15 cellular contexts compared by ENCODE assay signal in genomic region chr9:69214939-69215338, GRCh38. TPM values are rescaled to one million over a fixed set of nuclear protein-coding genes. Genes with fewer than 3 reads are reported as not detected.
DNase-seq lines count a peak whose midpoint lies in the region; ATAC-seq and TF ChIP-seq lines count a peak whose summit lies in the region.
"Had no signal": no experiment of that assay in that cellular context is flagged by ENCODE, and none has a peak within 500 bp of the region (broad histone marks: within the 10 kb centered on the region; RNA-seq: fewer than 3 reads in every experiment).

No MANE protein-coding gene starts in this region.

- peaks cover 12% of the 10 kb centered on the region for H3K4me1 Mint-ChIP-seq in GM23338

- in situ Hi-C loops in GM13976 (cut with MboI; ENCODE audit: low sequenced_read_pairs, unreplicated experiment): no loop called here

- H4K5ac ChIP-seq in mesendoderm (ENCODE audit: low read length): no peak overlapping the region

- WGBS in heart left ventricle, 4 donors: 77 to 80% (median 79%) methylated on average over 4 of the region's 4 CpGs
- WGBS in mesendoderm (ENCODE audit: extremely low coverage, insufficient coverage, low lambda C conversion rate): no CpG with 5 or more reads among the region's 4 CpGs

- no peak overlapping the region for H2AFZ ChIP-seq in GM23338

- H3K4me3 Mint-ChIP-seq in GM23338: no peak overlapping the region

- H3K9me3 ChIP-seq in heart left ventricle (no peaks in the 10 kb centered on the region), left lung (no peaks in the 10 kb centered on the region)
- H3K9me3 ChIP-seq: BLaER1 had no signal

- H3K36me3 ChIP-seq in heart left ventricle: peaks cover 0 to 38% (median 28%) of the 10 kb centered on the region in 9 donors
- peaks cover 18% of the 10 kb centered on the region for H3K36me3 ChIP-seq in GM23338 (ENCODE audit: insufficient read depth)
- peaks cover 0 to 38% of the 10 kb centered on the region in 2 donors for H3K36me3 ChIP-seq in left lung
- H3K36me3 ChIP-seq in mesendoderm (ENCODE audit: control insufficient read depth, insufficient read depth, low read length): no peaks in the 10 kb centered on the region

- H2BK5ac ChIP-seq in mesendoderm (ENCODE audit: low read length): no peak overlapping the region

- intact Hi-C loops in heart left ventricle (cut with DNase I) (loop anchor here in 2 of 10 donors (5.0 to 10.0 kb wide), 2 partner anchors 167 to 180 kb away; no protein-coding TSS in a partner anchor), Right ventricle myocardium inferior (cut with DNase I) (loop anchor here (5.0 kb wide), 2 partner anchors 112 to 177 kb away; partner anchors contain the start of gene ENTREP1), left lung (cut with DNase I) (no loop called here)

- 0 out of 2 replicates have a peak, but pooled peaks cover 4% of the 10 kb centered on the region for H3F3A ChIP-seq in GM23338 (replicated peaks; ENCODE audit: low read depth)

- no peak overlapping the region for H2BK15ac ChIP-seq in mesendoderm (replicated peaks; ENCODE audit: low read depth)

- H3K18ac ChIP-seq in mesendoderm (ENCODE audit: low read length): no peak overlapping the region

- no peak overlapping the region; the same call in 1 of the 2 replicates for H3K27ac Mint-ChIP-seq in GM23338

- peaks cover 2% of the 10 kb centered on the region for H3K27me3 Mint-ChIP-seq in GM23338 (ENCODE audit: insufficient read depth, low read depth, poor library complexity)

- H3K9me2 ChIP-seq in GM23338 (ENCODE audit: insufficient read depth): no peaks in the 10 kb centered on the region

- no peak overlapping the region for H3K9ac ChIP-seq in mesendoderm (ENCODE audit: low read length)
- H3K9ac ChIP-seq: BLaER1 had no signal

- no peak overlapping the region for H3K23ac ChIP-seq in mesendoderm (ENCODE audit: low read length)

- TF ChIP-seq POLR2A in heart left ventricle (IDR thresholded peaks at IDR 0.05): no peak

- H3K56ac ChIP-seq in mesendoderm (ENCODE audit: low read length): no peak overlapping the region

- H3K27ac ChIP-seq in heart left ventricle (peak overlapping the region; percentile 16 to 95 (median 82)), GM23338 (ENCODE audit: low read depth) (peak overlapping the region; percentile 53; the same call in 1 of the 2 replicates), left lung (peak overlapping the region in 1 of 2 donors; percentile 41), mesendoderm (ENCODE audit: low read depth, low read length) (no peak overlapping the region)
- H3K27ac ChIP-seq: BLaER1, HL-60 had no signal

- H3K4me2 ChIP-seq in GM23338 (no peak overlapping the region), mesendoderm (ENCODE audit: low read length) (no peak overlapping the region)
- H3K4me2 ChIP-seq: BLaER1 had no signal

- ATAC-seq in heart left ventricle (no peak), Right ventricle myocardium inferior (no peak), GM23338 (no peak), left lung (peak; percentile 56)
- ATAC-seq: HCT116 had no signal

- no peaks in the 10 kb centered on the region for H3K79me1 ChIP-seq in mesendoderm (ENCODE audit: low read length)

- no peaks in the 10 kb centered on the region for H3K9me3 Mint-ChIP-seq in GM23338

- H3K4me1 ChIP-seq in heart left ventricle: peaks cover 0 to 56% (median 18%) of the 10 kb centered on the region in 12 donors
- peaks cover 16% of the 10 kb centered on the region for H3K4me1 ChIP-seq in GM23338 (ENCODE audit: insufficient read depth)
- peaks cover 0 to 10% of the 10 kb centered on the region in 2 donors for H3K4me1 ChIP-seq in left lung
- H3K4me1 ChIP-seq in mesendoderm (ENCODE audit: control insufficient read depth, low read depth, low read length): no peaks in the 10 kb centered on the region
- H3K4me1 ChIP-seq: BLaER1 had no signal

- no peak overlapping the region for H3K4ac ChIP-seq in mesendoderm (ENCODE audit: low read depth, low read length)

- H3K79me2 ChIP-seq in GM23338 (replicated peaks; ENCODE audit: insufficient read depth): peaks cover 14% of the 10 kb centered on the region
- no peaks in the 10 kb centered on the region for H3K79me2 ChIP-seq in mesendoderm (ENCODE audit: control insufficient read depth, insufficient read depth, low read length)

- peak overlapping the region; percentile 56 for H4K8ac ChIP-seq in mesendoderm (ENCODE audit: low read depth, low read length)

- H4K20me1 ChIP-seq in GM23338 (replicated peaks; ENCODE audit: insufficient read depth): no peaks in the 10 kb centered on the region
- H4K20me1 ChIP-seq: BLaER1 had no signal

- peaks cover 30% of the 10 kb centered on the region; the same call in 2 of the 3 replicates for H3K36me3 Mint-ChIP-seq in GM23338 (ENCODE audit: low read depth)

- H2AK5ac ChIP-seq in mesendoderm (ENCODE audit: low read length): no peak overlapping the region

- no peak for DNase-seq in heart left ventricle
- DNase-seq in Right ventricle myocardium inferior (ENCODE audit: missing footprints): no peak
- DNase-seq in GM23338 (ENCODE audit: low spot score): no peak
- no peak for DNase-seq in left lung
- DNase-seq in mesendoderm: no peak
- no peak for DNase-seq in GM13976 (ENCODE audit: low spot score)
- no peak for DNase-seq in SK-N-DZ (ENCODE audit: low spot score)
- no peak for DNase-seq in NCI-H69 (lab: John Stamatoyannopoulos, UW)
- DNase-seq: 8988T, AML-193, DMS53, GF-D8 had no signal

- no peak overlapping the region for H2BK120ac ChIP-seq in mesendoderm (ENCODE audit: low read depth, low read length)

- H3K27me3 ChIP-seq in heart left ventricle (no peaks in the 10 kb centered on the region), GM23338 (ENCODE audit: insufficient read depth) (no peaks in the 10 kb centered on the region), left lung (no peaks in the 10 kb centered on the region), mesendoderm (ENCODE audit: insufficient read depth, low read length, poor library complexity) (no peaks in the 10 kb centered on the region)
- H3K27me3 ChIP-seq: BLaER1 had no signal

- H3K4me3 ChIP-seq in heart left ventricle (no peak overlapping the region), GM23338 (no peak overlapping the region), left lung (no peak overlapping the region), mesendoderm (ENCODE audit: low read length) (no peak overlapping the region)
- H3K4me3 ChIP-seq: BLaER1 had no signal

- TF ChIP-seq CTCF in heart left ventricle (IDR thresholded peaks at IDR 0.05): no peak
- TF ChIP-seq CTCF in GM23338 (conservative IDR thresholded peaks at IDR 0.05; ENCODE audit: low read depth in 2 of 2): no peak
- no peak for TF ChIP-seq CTCF in left lung (IDR thresholded peaks at IDR 0.05)
- TF ChIP-seq CTCF in GM13976 (IDR thresholded peaks at IDR 0.05; ENCODE audit: borderline replicate concordance, control extremely low read depth, extremely low read depth, insufficient read depth, missing control alignments): no peak

RNA-seq across cellular contexts. Expression of gene TJP2, which starts 40.9 kb away (rescaled TPM):
- total RNA-seq in heart left ventricle (100 to 1,000 TPM in 4 of 9 donors, 10 to 100 TPM in 5; 56.0 to 139 (median 92.0) TPM), Right ventricle myocardium inferior (110 TPM), left lung (100 to 1,000 TPM in 1 of 2 donors, 10 to 100 TPM in 1; 93.0 to 116 TPM)
- polyA plus RNA-seq in heart left ventricle (10 to 100 TPM; 29.1 to 29.5 TPM), GM23338 (2016; fragmentation: Nextera tagmentation; extraction: Ambion mirVana) (34.9 and 37.6 TPM in 2 replicates)
- 176 and 234 TPM in 2 replicates for total RNA-seq in GM23338 (2014; rRNA removed; shearing (Covaris generic))
- 65.2 TPM for polyA plus RNA-seq in mesendoderm (2013, experiment 1 of 2)
- 64.3 TPM for polyA plus RNA-seq in mesendoderm (2013, experiment 2 of 2)
- 24.9 and 27.6 TPM in 2 replicates for polyA plus RNA-seq in SK-N-DZ (2014; cell fraction: cytosol; rRNA removed)
- 32.5 and 52.7 TPM in 2 replicates for polyA plus RNA-seq in SK-N-DZ (2014; cell fraction: nucleus; rRNA removed)
